ENCODE assay signal across 35 cellular contexts in genomic region chr1:29704430-29704829, GRCh38.
"Had no signal": no experiment of that assay in that cellular context is flagged by ENCODE, and none has a peak within 500 bp of the region (broad histone marks: within the 10 kb centered on the region; RNA-seq: fewer than 3 reads in every experiment).

No MANE protein-coding gene starts in this region.

- H3K27ac Mint-ChIP-seq: activated CD4-positive, alpha-beta memory T cell treated with anti-CD3 and anti-CD28 coated beads for 36 hours; activated CD4-positive, alpha-beta T cell treated with anti-CD3 and anti-CD28 coated beads for 36 hours; activated CD4-positive, alpha-beta T cell treated with anti-CD3 and anti-CD28 coated beads, Interleukin-2, amount 10 ng/mL, durations not matched to agents 7 days and 5 days; activated naive CD8-positive, alpha-beta T cell treated with anti-CD3 and anti-CD28 coated beads for 36 hours; activated T-helper 1 cell treated with anti-CD3 and anti-CD28 coated beads, Interleukin-12 subunit alpha, Interleukin-12 subunit beta, Interleukin-2, Interleukin-4 antibody, amounts not matched to agents 30 ng/mL and 10 ng/mL and 1 ng/mL, durations not matched to agents 14 hours and 24 hours and 36 hours; T-helper 1 cell treated with Interleukin-12 subunit alpha and Interleukin-12 subunit beta and Interleukin-4 antibody, amounts not matched to agents 30 μg/mL and 1 μg/mL, for 36 hours; T-helper 2 cell treated with Interferon-gamma antibody and Interleukin-4, amounts not matched to agents 5 μg/mL and 100 μg/mL, for 36 hours; WTC11 had no signal

- H3K27ac ChIP-seq: brain microvascular endothelial cell, SJCRH30, SK-N-MC had no signal

- H3K27me3 ChIP-seq: brain microvascular endothelial cell had no signal

- H3K9me3 ChIP-seq: SJCRH30 had no signal

- H3K4me3 Mint-ChIP-seq: activated CD4-positive, alpha-beta memory T cell treated with anti-CD3 and anti-CD28 coated beads for 36 hours; activated CD4-positive, alpha-beta T cell treated with anti-CD3 and anti-CD28 coated beads for 36 hours; activated CD4-positive, alpha-beta T cell treated with anti-CD3 and anti-CD28 coated beads, Interleukin-2, amount 10 ng/mL, durations not matched to agents 7 days and 5 days; activated naive CD8-positive, alpha-beta T cell treated with anti-CD3 and anti-CD28 coated beads for 36 hours; activated T-cell treated with anti-CD3 and anti-CD28 coated beads, Interleukin-2, amount 50 U/mL, for 4 hours; activated T-helper 1 cell treated with anti-CD3 and anti-CD28 coated beads, Interleukin-12 subunit alpha, Interleukin-12 subunit beta, Interleukin-2, Interleukin-4 antibody, amounts not matched to agents 30 ng/mL and 10 ng/mL and 1 ng/mL, durations not matched to agents 14 hours and 24 hours and 36 hours; T-helper 1 cell treated with Interleukin-12 subunit alpha and Interleukin-12 subunit beta and Interleukin-4 antibody, amounts not matched to agents 30 μg/mL and 1 μg/mL, for 36 hours; T-helper 2 cell treated with Interferon-gamma antibody and Interleukin-4, amounts not matched to agents 5 μg/mL and 100 μg/mL, for 36 hours; WTC11 had no signal

- H3K36me3 ChIP-seq: brain microvascular endothelial cell, SJCRH30 had no signal

- DNase-seq: activated CD4-positive, alpha-beta memory T cell treated with anti-CD3 and anti-CD28 coated beads for 36 hours; activated CD4-positive, alpha-beta T cell treated with anti-CD3 and anti-CD28 coated beads for 36 hours; activated CD4-positive, alpha-beta T cell treated with anti-CD3 and anti-CD28 coated beads, Interleukin-2, amount 10 ng/mL, durations not matched to agents 7 days and 5 days; activated CD8-positive, alpha-beta memory T cell treated with anti-CD3 and anti-CD28 coated beads, Interleukin-2, amount 50 U/mL, for 4 hours; activated naive CD4-positive, alpha-beta T cell; activated naive CD4-positive, alpha-beta T cell treated with anti-CD3 and anti-CD28 coated beads, Interleukin-2, amount 50 U/mL, for 16 hours; activated naive CD8-positive, alpha-beta T cell treated with anti-CD3 and anti-CD28 coated beads for 36 hours; activated T-cell treated with anti-CD3 and anti-CD28 coated beads for 4 hours; activated T-cell treated with anti-CD3 and anti-CD28 coated beads, Interleukin-2, amount 50 U/mL, for 4 hours; amniotic stem cell; aorta; brain microvascular endothelial cell; central memory CD4-positive, alpha-beta T cell; Karpas-422; KBM-7; NCI-H1105; NCI-H1417 treated with DMSO at 0.1 percent for 48 hours; NCI-H187 treated with DMSO at 0.1 percent for 48 hours; NCI-H2081; NCI-H2171 treated with DMSO at 0.1 percent for 48 hours; NCI-H2227 treated with DMSO at 0.1 percent for 48 hours; NCI-H446; NCI-H510A treated with DMSO at 0.1 percent for 48 hours; NCI-H526 treated with DMSO at 0.1 percent for 48 hours; NCI-H774; SHP77; SJCRH30 had no signal

- FAIRE-seq: TTC549 had no signal

- ATAC-seq: activated CD4-positive, alpha-beta T cell treated with anti-CD3 and anti-CD28 coated beads for 36 hours; activated CD4-positive, CD25-positive, alpha-beta regulatory T cell treated with anti-CD3 and anti-CD28 coated beads, Interleukin-2, amount 50 U/mL, for 24 hours; activated T-cell treated with anti-CD3 and anti-CD28 coated beads, Interleukin-2, amount 50 U/mL, for 4 hours; Panc1 had no signal

- H3K9me3 Mint-ChIP-seq: activated CD4-positive, alpha-beta memory T cell treated with anti-CD3 and anti-CD28 coated beads for 36 hours; activated CD4-positive, alpha-beta T cell treated with anti-CD3 and anti-CD28 coated beads, Interleukin-2, amount 10 ng/mL, durations not matched to agents 7 days and 5 days; activated naive CD8-positive, alpha-beta T cell treated with anti-CD3 and anti-CD28 coated beads for 36 hours; activated T-cell treated with anti-CD3 and anti-CD28 coated beads, Interleukin-2, amount 50 U/mL, for 4 hours; activated T-helper 1 cell treated with anti-CD3 and anti-CD28 coated beads, Interleukin-12 subunit alpha, Interleukin-12 subunit beta, Interleukin-2, Interleukin-4 antibody, amounts not matched to agents 30 ng/mL and 10 ng/mL and 1 ng/mL, durations not matched to agents 14 hours and 24 hours and 36 hours; T-helper 1 cell treated with Interleukin-12 subunit alpha and Interleukin-12 subunit beta and Interleukin-4 antibody, amounts not matched to agents 30 μg/mL and 1 μg/mL, for 36 hours; T-helper 2 cell treated with Interferon-gamma antibody and Interleukin-4, amounts not matched to agents 5 μg/mL and 100 μg/mL, for 36 hours; WTC11 had no signal

- H3K4me3 ChIP-seq: SJCRH30, SK-N-MC had no signal

- H3K36me3 Mint-ChIP-seq: activated CD4-positive, alpha-beta memory T cell treated with anti-CD3 and anti-CD28 coated beads for 36 hours; activated naive CD8-positive, alpha-beta T cell treated with anti-CD3 and anti-CD28 coated beads for 36 hours; WTC11 had no signal
